In genomic region chr15:64634576-64635485, GRCh38 we compare ENCODE assay signal across 1 cellular context.
A peak's percentile ranks its signal among the peaks of the same experiment; 100 is the strongest.
TF ChIP-seq lines count a peak whose summit lies in the region.

No MANE protein-coding gene starts in this region.

TF ChIP-seq in GM12878, 131 proteins besides CTCF, POLR2A, EP300 and RAD21 (continued from another document and continues in another):
- TF ChIP-seq ASH2L (IDR thresholded peaks at IDR 0.05; ENCODE audit: borderline replicate concordance, low read depth) (no peak), ZZZ3 (IDR thresholded peaks at IDR 0.05; ENCODE audit: control insufficient read depth, insufficient read length, low read depth) (no peak), SIX5 (IDR thresholded peaks at IDR 0.05; ENCODE audit: low read depth, low read length, severe bottlenecking) (no peak), NR2F1 (conservative IDR thresholded peaks at IDR 0.05) (peak; percentile 40; the same call in 1 of the 2 replicates), ATF3 (IDR thresholded peaks at IDR 0.05; ENCODE audit: borderline replicate concordance, extremely low read depth, low read depth, low read length) (no peak), ELK1 (IDR thresholded peaks at IDR 0.05; ENCODE audit: low read depth, low read length) (no peak), ZNF384 (IDR thresholded peaks at IDR 0.05; ENCODE audit: borderline replicate concordance, low read depth, low read length) (peak; percentile 7; the same call in 1 of the 2 replicates), SUZ12 (IDR thresholded peaks at IDR 0.05; ENCODE audit: unreplicated experiment) (no peak), STAT1 (conservative IDR thresholded peaks at IDR 0.05) (0 out of 2 replicates have a peak, but pooled peaks have one; percentile 39), ZBTB11 (CRISPR knock-in tag; IDR thresholded peaks at IDR 0.05) (no peak), DPF2 (IDR thresholded peaks at IDR 0.05) (peak; percentile 90), MTA3 (IDR thresholded peaks at IDR 0.05; ENCODE audit: borderline replicate concordance, low read length) (peak; percentile 84; the same call in 1 of the 2 replicates), ESRRA (IDR thresholded peaks at IDR 0.05; ENCODE audit: low read length) (no peak), PBX3 (IDR thresholded peaks at IDR 0.05; ENCODE audit: insufficient replicate concordance, low read depth, low read length) (peak; percentile 31), ZNF687 (IDR thresholded peaks at IDR 0.05) (peak; percentile 12; the same call in 1 of the 2 replicates), BRCA1 (IDR thresholded peaks at IDR 0.05; ENCODE audit: low read depth, low read length) (no peak), MTA2 (IDR thresholded peaks at IDR 0.05; ENCODE audit: low read depth) (peak; percentile 91), KDM1A (IDR thresholded peaks at IDR 0.05; ENCODE audit: borderline replicate concordance) (no peak), FOS (IDR thresholded peaks at IDR 0.05; ENCODE audit: borderline replicate concordance, extremely low read depth, insufficient read length) (no peak), RELB (IDR thresholded peaks at IDR 0.05; ENCODE audit: low read depth) (peak; percentile 91), RB1 (IDR thresholded peaks at IDR 0.05; ENCODE audit: borderline replicate concordance) (peak; percentile 59; the same call in 1 of the 2 replicates), HDAC6 (IDR thresholded peaks at IDR 0.05; ENCODE audit: unreplicated experiment) (no peak), RUNX3 (IDR thresholded peaks at IDR 0.05; ENCODE audit: low read length) (peak; percentile 99), CREB1 (IDR thresholded peaks at IDR 0.05; ENCODE audit: low read depth) (peak; percentile 73), PKNOX1 (IDR thresholded peaks at IDR 0.05) (no peak), BACH1 (IDR thresholded peaks at IDR 0.05; ENCODE audit: borderline replicate concordance) (peak; percentile 93), SUPT20H (IDR thresholded peaks at IDR 0.05; ENCODE audit: borderline replicate concordance, control insufficient read depth, low read depth, low read length) (no peak), FOXM1 (IDR thresholded peaks at IDR 0.05; ENCODE audit: low read depth, low read length) (peak; percentile 94), SP1 (IDR thresholded peaks at IDR 0.05; ENCODE audit: low read depth, low read length) (peak; percentile 81), IRF5 (IDR thresholded peaks at IDR 0.05; ENCODE audit: borderline replicate concordance) (peak; percentile 44; the same call in 1 of the 2 replicates), NFXL1 (IDR thresholded peaks at IDR 0.05; ENCODE audit: borderline replicate concordance) (no peak), NFIC (IDR thresholded peaks at IDR 0.05; ENCODE audit: low read depth, low read length) (peak; percentile 90), RCOR1 (conservative IDR thresholded peaks at IDR 0.05; ENCODE audit: low read depth, low read length) (peak; percentile 53; the same call in 1 of the 2 replicates), CEBPZ (IDR thresholded peaks at IDR 0.05; ENCODE audit: low read depth, low read length) (no peak; the same call in 1 of the 2 replicates), ZBTB33 (IDR thresholded peaks at IDR 0.05) (no peak), MXI1 (IDR thresholded peaks at IDR 0.05; ENCODE audit: low read depth, low read length) (peak; percentile 48; the same call in 1 of the 2 replicates), TARDBP (IDR thresholded peaks at IDR 0.05; ENCODE audit: borderline replicate concordance) (no peak), CHD1 (IDR thresholded peaks at IDR 0.05; ENCODE audit: low read depth, low read length) (peak; percentile 82; the same call in 1 of the 2 replicates)
